8 cellular contexts compared by ENCODE assay signal in the genomic region with DNA sequence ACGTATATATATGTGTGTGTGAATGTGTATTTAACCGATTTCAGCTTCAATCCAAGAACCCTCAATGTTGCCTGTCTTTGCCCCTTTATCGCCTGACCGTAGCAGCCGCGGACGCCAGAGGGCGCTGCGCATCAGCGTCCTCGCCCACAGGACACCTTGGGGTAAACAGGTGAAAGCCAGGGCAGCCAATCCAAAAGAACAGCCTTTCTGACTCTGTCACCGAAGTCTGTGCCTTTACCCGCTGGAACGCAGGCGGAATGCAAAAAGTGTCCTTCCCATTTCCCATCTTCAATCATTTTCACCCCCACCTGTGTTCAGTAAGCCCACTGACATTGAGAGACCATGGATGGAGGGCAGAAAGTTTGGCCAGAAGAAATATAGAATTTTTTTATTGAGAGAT. TPM values are rescaled to one million over a fixed set of nuclear protein-coding genes. Genes with fewer than 3 reads are reported as not detected.
DNase-seq lines count a peak whose midpoint lies in the region; ATAC-seq and TF ChIP-seq lines count a peak whose summit lies in the region.

No MANE protein-coding gene starts in this region.

- no peak overlapping the region for H3K9ac ChIP-seq in KMS-11

- no peaks in the 10 kb centered on the region for H3K36me3 ChIP-seq in H7 (replicated peaks; ENCODE audit: control insufficient read depth, insufficient read depth, low read length)
- H3K36me3 ChIP-seq in KMS-11 (ENCODE audit: insufficient read depth): no peaks in the 10 kb centered on the region

- peak; percentile 93 for TF ChIP-seq CTCF in KMS-11 (conservative IDR thresholded peaks at IDR 0.05; ENCODE audit: low read depth, low read length)

- no peak overlapping the region for H3K27ac Mint-ChIP-seq in stimulated activated naive B cell treated with anti-CD40 and anti-IgM and Interleukin-4, amounts not matched to agents 10 μg/mL and 1 μg/mL and 100 μg/mL, for 72 hours

- H3K4me3 ChIP-seq in H7 (ENCODE audit: insufficient read depth, low read depth, low read length): peak overlapping the region; percentile 10; the same call in 1 of the 2 replicates
- no peak overlapping the region for H3K4me3 ChIP-seq in KMS-11 (IDR thresholded peaks at IDR 0.05; ENCODE audit: insufficient read depth, low read depth, low read length)

- H3K79me2 ChIP-seq in KMS-11 (ENCODE audit: insufficient read depth, low read depth): no peaks in the 10 kb centered on the region

- H3K4me1 ChIP-seq in KMS-11 (ENCODE audit: low read depth, poor library complexity, severe bottlenecking): no peaks in the 10 kb centered on the region

- peaks cover 26 to 32% of the 10 kb centered on the region in 2 donors for H3K4me1 Mint-ChIP-seq in stimulated activated naive B cell treated with anti-CD40 and anti-IgM and Interleukin-4, amounts not matched to agents 10 μg/mL and 1 μg/mL and 100 μg/mL, for 72 hours

- H4K20me1 ChIP-seq in KMS-11 (ENCODE audit: insufficient read depth): no peaks in the 10 kb centered on the region

- H3K9me3 Mint-ChIP-seq in stimulated activated naive B cell treated with anti-CD40 and anti-IgM and Interleukin-4, amounts not matched to agents 10 μg/mL and 1 μg/mL and 100 μg/mL, for 72 hours: peaks cover 0 to 3% of the 10 kb centered on the region in 2 donors

- H3K27me3 ChIP-seq in H7 (ENCODE audit: control insufficient read depth, insufficient read depth, low read length) (peaks cover 98% of the 10 kb centered on the region), KMS-11 (ENCODE audit: insufficient read depth, low read depth) (no peaks in the 10 kb centered on the region)

- ATAC-seq in stimulated activated naive B cell treated with anti-CD40 and anti-IgM and Interleukin-4, amounts not matched to agents 10 μg/mL and 1 μg/mL and 100 μg/mL, for 72 hours (replicated peaks): peak; percentile 53 to 63

- peak overlapping the region in 1 of 2 donors; percentile 14 for H3K4me3 Mint-ChIP-seq in stimulated activated naive B cell treated with anti-CD40 and anti-IgM and Interleukin-4, amounts not matched to agents 10 μg/mL and 1 μg/mL and 100 μg/mL, for 72 hours

- no peak overlapping the region for H3K27ac ChIP-seq in KMS-11

- H3K36me3 Mint-ChIP-seq in stimulated activated naive B cell treated with anti-CD40 and anti-IgM and Interleukin-4, amounts not matched to agents 10 μg/mL and 1 μg/mL and 100 μg/mL, for 72 hours: peaks cover 4 to 7% of the 10 kb centered on the region in 2 donors

- no peak overlapping the region for H3K4me2 ChIP-seq in KMS-11

- H2AFZ ChIP-seq in KMS-11 (ENCODE audit: low read depth): no peak overlapping the region

- H3K27me3 Mint-ChIP-seq in stimulated activated naive B cell treated with anti-CD40 and anti-IgM and Interleukin-4, amounts not matched to agents 10 μg/mL and 1 μg/mL and 100 μg/mL, for 72 hours: peaks cover 81 to 86% of the 10 kb centered on the region in 2 donors

- DNase-seq in stimulated activated naive CD4-positive, alpha-beta T cell treated with Interleukin-2 at 50 U/mL for 16 hours (lab: John Stamatoyannopoulos, UW): peak; percentile 11
- DNase-seq in stimulated activated naive CD4-positive, alpha-beta T cell (lab: John Stamatoyannopoulos, UW): no peak
- DNase-seq in H7: peak; percentile 90
- DNase-seq in activated CD8-positive, alpha-beta memory T cell treated with anti-CD3 and anti-CD28 coated beads for 24 hours: peak; percentile 64
- DNase-seq in iPS-NIHi7 (ENCODE audit: extremely low spot score): peak; percentile 82
- no peak for DNase-seq in stimulated activated naive B cell treated with anti-CD40 and anti-IgM and Interleukin-4, amounts not matched to agents 10 μg/mL and 1 μg/mL and 100 μg/mL, for 72 hours
- DNase-seq in mesenteric fat pad (ENCODE audit: low spot score): no peak

RNA-seq across cellular contexts. Expression of gene NXPH1, which starts 3.6 kb away (rescaled TPM):
- total RNA-seq in H7 (2014; rRNA removed; shearing (Covaris generic)): 0.10 and 0.37 TPM in 2 replicates
- not detected for total RNA-seq in mesenteric fat pad

Comparison
In these comparisons a context has a peak if more than half of its experiments do, and no peak if none do; other contexts are left out.
1. DNase-seq: peak in stimulated activated naive CD4-positive, alpha-beta T cell treated with Interleukin-2 at 50 U/mL for 16 hours (single experiment), H7 (single experiment), activated CD8-positive, alpha-beta memory T cell treated with anti-CD3 and anti-CD28 coated beads for 24 hours (single experiment) and iPS-NIHi7 (single experiment); none in stimulated activated naive CD4-positive, alpha-beta T cell (0 of 6), stimulated activated naive B cell treated with anti-CD40 and anti-IgM and Interleukin-4, amounts not matched to agents 10 μg/mL and 1 μg/mL and 100 μg/mL, for 72 hours (single experiment) and mesenteric fat pad (single experiment).